1 cellular context compared by ENCODE assay signal in genomic region chr22:43230983-43231723, GRCh38.
TF ChIP-seq lines count a peak whose summit lies in the region.

No MANE protein-coding gene starts in this region.

TF ChIP-seq in K562, 482 proteins besides CTCF, POLR2A, EP300 and RAD21 (continued from another document):
- TF ChIP-seq DEAF1 (CRISPR knock-in tag; IDR thresholded peaks at IDR 0.05) = peak; percentile 69; the same call in 1 of the 2 replicates
- TF ChIP-seq POLR2G (IDR thresholded peaks at IDR 0.05; ENCODE audit: low read depth, low read length) = no peak
- no peak for TF ChIP-seq ZBTB9 (CRISPR knock-in tag; IDR thresholded peaks at IDR 0.05)
- no peak for TF ChIP-seq RHOXF2B (CRISPR knock-in tag; conservative IDR thresholded peaks at IDR 0.05)
- no peak for TF ChIP-seq JUND (IDR thresholded peaks at IDR 0.05; ENCODE audit: borderline replicate concordance, low read depth, low read length)
- no peak for TF ChIP-seq JUND (tag; IDR thresholded peaks at IDR 0.05; ENCODE audit: borderline replicate concordance, low read depth, low read length)
- TF ChIP-seq MCM7 (IDR thresholded peaks at IDR 0.05) = no peak
- TF ChIP-seq ZKSCAN8 (CRISPR knock-in tag; IDR thresholded peaks at IDR 0.05) = no peak
- peak; percentile 21; the same call in 1 of the 2 replicates for TF ChIP-seq CREM (IDR thresholded peaks at IDR 0.05; ENCODE audit: low read depth)
- peak; percentile 31; the same call in 1 of the 2 replicates for TF ChIP-seq NFIC (IDR thresholded peaks at IDR 0.05)
- no peak for TF ChIP-seq STAT6 (CRISPR knock-in tag; IDR thresholded peaks at IDR 0.05)
- no peak for TF ChIP-seq MITF (IDR thresholded peaks at IDR 0.05)
- TF ChIP-seq TEAD2 (tag; IDR thresholded peaks at IDR 0.05) = no peak
- TF ChIP-seq ZBTB7A (IDR thresholded peaks at IDR 0.05; ENCODE audit: borderline replicate concordance, control insufficient read depth, low read depth, low read length) = 0 out of 2 replicates have a peak, but pooled peaks have one; percentile 13
- no peak for TF ChIP-seq SMARCE1 (IDR thresholded peaks at IDR 0.05)
- no peak for TF ChIP-seq MCM3 (IDR thresholded peaks at IDR 0.05)
- TF ChIP-seq ELF4 (CRISPR knock-in tag; IDR thresholded peaks at IDR 0.05) = no peak
- TF ChIP-seq MXI1 (IDR thresholded peaks at IDR 0.05; ENCODE audit: low read depth, low read length) = no peak
- no peak for TF ChIP-seq IRF2 (CRISPR knock-in tag; IDR thresholded peaks at IDR 0.05)
- TF ChIP-seq ZBTB49 (CRISPR knock-in tag; IDR thresholded peaks at IDR 0.05; ENCODE audit: borderline replicate concordance) = no peak
- peak in 1 of 2 experiments; percentile 54; a peak in 1 of 4 replicates for TF ChIP-seq MAZ (CRISPR knock-in tag; conservative IDR thresholded peaks at IDR 0.05 in 1 of 2, IDR thresholded peaks at IDR 0.05 in 1 of 2)
- TF ChIP-seq TEAD1 (CRISPR knock-in tag; IDR thresholded peaks at IDR 0.05) = no peak
- no peak for TF ChIP-seq POLR2H (tag; IDR thresholded peaks at IDR 0.05; ENCODE audit: low read depth)
- no peak for TF ChIP-seq FOSL1 (tag; conservative IDR thresholded peaks at IDR 0.05)
- TF ChIP-seq BRF1 (IDR thresholded peaks at IDR 0.05; ENCODE audit: borderline replicate concordance, extremely low read depth, insufficient read length) = no peak
- no peak for TF ChIP-seq ZNF507 (tag; conservative IDR thresholded peaks at IDR 0.05)
TF ChIP-seq in K562: peak in this region for 13.
